In genomic region chr5:33312631-33313030, GRCh38 we compare ENCODE assay signal across 25 cellular contexts.
DNase-seq lines count a peak whose midpoint lies in the region; ATAC-seq and TF ChIP-seq lines count a peak whose summit lies in the region.
"Had no signal": no experiment of that assay in that cellular context is flagged by ENCODE, and none has a peak within 500 bp of the region (broad histone marks: within the 10 kb centered on the region; RNA-seq: fewer than 3 reads in every experiment).

No MANE protein-coding gene starts in this region.

- H3K79me2 ChIP-seq in ACC112 (ENCODE audit: control insufficient read depth, insufficient read depth, low read length, unreplicated experiment) (no peaks in the 10 kb centered on the region), PC-3 (ENCODE audit: low read length) (no peaks in the 10 kb centered on the region)

- DNase-seq in PC-3 (no peak), colonic mucosa (no peak), mesenchymal stem cell (no peak), Caco-2 (no peak), activated gamma-delta T cell treated with Interleukin-2 at 50 U/mL for 16 hours (no peak), left colon (no peak)
- no peak for DNase-seq in CD4-positive, alpha-beta memory T cell
- DNase-seq: activated CD4-positive, alpha-beta T cell treated with anti-CD3 and anti-CD28 coated beads for 48 hours; activated naive CD4-positive, alpha-beta T cell; activated T-cell treated with anti-CD3 and anti-CD28 coated beads, Interleukin-2, amount 50 U/mL, for 24 hours; DND-41; effector memory CD8-positive, alpha-beta T cell; midbrain; natural killer cell; NCI-H1436 treated with DMSO at 0.1 percent for 48 hours; NCI-H345; NCI-H748 treated with DMSO at 0.1 percent for 48 hours; occipital lobe; RPMI8226; spleen; stimulated activated CD4-positive, alpha-beta T cell treated with anti-CD3 and anti-CD28 coated beads, Interleukin-4, amount 100 ng/mL, for 1 hour; WERI-Rb-1 had no signal

- TF ChIP-seq CTCF in PC-3 (conservative IDR thresholded peaks at IDR 0.05; ENCODE audit: low read depth, low read length) (no peak), colonic mucosa (IDR thresholded peaks at IDR 0.05) (no peak), Caco-2 (IDR thresholded peaks at IDR 0.05; ENCODE audit: insufficient read depth in 1 of 2, low read depth in 1 of 2, low read length in 1 of 2, severe bottlenecking in 1 of 2, unreplicated experiment in 1 of 2) (no peak)

- H3K4me1 Mint-ChIP-seq in Caco-2 (ENCODE audit: low read depth, unreplicated experiment): peaks cover 6% of the 10 kb centered on the region
- no peaks in the 10 kb centered on the region for H3K4me1 Mint-ChIP-seq in CD4-positive, alpha-beta memory T cell
- H3K4me1 Mint-ChIP-seq: natural killer cell had no signal

- no peak overlapping the region for H4K91ac ChIP-seq in mesenchymal stem cell (ENCODE audit: low read length)

- no peaks in the 10 kb centered on the region for H3K9me3 Mint-ChIP-seq in Caco-2 (ENCODE audit: unreplicated experiment)
- H3K9me3 Mint-ChIP-seq in CD4-positive, alpha-beta memory T cell: peaks cover 0 to 8% (median 0%) of the 10 kb centered on the region in 8 donors
- H3K9me3 Mint-ChIP-seq: effector memory CD8-positive, alpha-beta T cell had no signal

- no peaks in the 10 kb centered on the region for H4K20me1 ChIP-seq in PC-3 (ENCODE audit: low read length)
- H4K20me1 ChIP-seq: BLaER1 treated with 17β-estradiol and CSF1 and Interleukin-3, amounts not matched to agents 10 nM and 100 nM had no signal

- peaks cover 12% of the 10 kb centered on the region for H3F3A ChIP-seq in PC-3 (ENCODE audit: low read length, unreplicated experiment)

- H3K4me1 ChIP-seq in ACC112 (ENCODE audit: control insufficient read depth, insufficient read depth, low read length, unreplicated experiment) (peaks cover 80% of the 10 kb centered on the region), PC-3 (ENCODE audit: insufficient read depth, low read length) (peaks cover 70% of the 10 kb centered on the region), colonic mucosa (no peaks in the 10 kb centered on the region), mesenchymal stem cell (ENCODE audit: control insufficient read depth, insufficient read depth, low read depth, low read length) (peaks cover 4% of the 10 kb centered on the region), Caco-2 (peaks cover 9% of the 10 kb centered on the region; the same call in 1 of the 2 replicates)
- H3K4me1 ChIP-seq in CD4-positive, alpha-beta memory T cell (ENCODE audit: insufficient read depth, low read length): no peaks in the 10 kb centered on the region
- H3K4me1 ChIP-seq: spleen had no signal

- H3K14ac ChIP-seq in mesenchymal stem cell (ENCODE audit: low read length in 2 of 2): no peak overlapping the region

- no peak overlapping the region for H2BK120ac ChIP-seq in mesenchymal stem cell (ENCODE audit: low read depth, low read length)

- H2AFZ ChIP-seq in ACC112 (ENCODE audit: low read length, unreplicated experiment) (peak overlapping the region; percentile 46), PC-3 (ENCODE audit: low read length) (peak overlapping the region; percentile 4; the same call in 1 of the 2 replicates), mesenchymal stem cell (ENCODE audit: low read depth, low read length) (no peak overlapping the region)

- H2BK15ac ChIP-seq in mesenchymal stem cell (ENCODE audit: low read depth, poor library complexity, severe bottlenecking): no peak overlapping the region

- H3K27ac Mint-ChIP-seq in Caco-2 (ENCODE audit: unreplicated experiment): no peak overlapping the region
- no peak overlapping the region for H3K27ac Mint-ChIP-seq in CD4-positive, alpha-beta memory T cell
- H3K27ac Mint-ChIP-seq: activated T-cell treated with anti-CD3 and anti-CD28 coated beads, Interleukin-2, amount 50 U/mL, for 24 hours; effector memory CD8-positive, alpha-beta T cell; natural killer cell; type B pancreatic cell had no signal

- H3K23ac ChIP-seq in mesenchymal stem cell (ENCODE audit: low read length in 2 of 2): no peak overlapping the region

- H3K18ac ChIP-seq in mesenchymal stem cell (ENCODE audit: low read depth in 1 of 2, low read length in 2 of 2): no peak overlapping the region

- ATAC-seq in PC-3 (no peak; the same call in 1 of the 2 replicates), left colon (no peak)
- ATAC-seq: effector memory CD8-positive, alpha-beta T cell; natural killer cell had no signal

- H3K36me3 ChIP-seq in ACC112 (ENCODE audit: insufficient read depth, low read length): peaks cover 4% of the 10 kb centered on the region; the same call in 1 of the 2 replicates
- peaks cover 4% of the 10 kb centered on the region; the same call in 1 of the 2 replicates for H3K36me3 ChIP-seq in PC-3 (ENCODE audit: low read depth, low read length)
- H3K36me3 ChIP-seq in colonic mucosa: no peaks in the 10 kb centered on the region
- no peaks in the 10 kb centered on the region for H3K36me3 ChIP-seq in mesenchymal stem cell (ENCODE audit: control insufficient read depth in 1 of 2, insufficient read depth in 2 of 2, low read depth in 1 of 2, low read length in 2 of 2)
- H3K36me3 ChIP-seq in Caco-2 (ENCODE audit: control insufficient read depth, insufficient read depth, low read length): no peaks in the 10 kb centered on the region
- no peaks in the 10 kb centered on the region for H3K36me3 ChIP-seq in CD4-positive, alpha-beta memory T cell (ENCODE audit: insufficient read depth, low read length)
- H3K36me3 ChIP-seq: BLaER1 treated with 17β-estradiol and CSF1 and Interleukin-3, amounts not matched to agents 10 nM and 100 nM; spleen; WERI-Rb-1 had no signal

- BruUV-seq in PC-3 (replicated peaks; lab: Mats Ljungman, UMichigan): TSS peak; percentile 79
- no TSS peak for BruUV-seq in Caco-2 (replicated peaks; lab: Mats Ljungman, UMichigan)

- H2AK5ac ChIP-seq in mesenchymal stem cell (ENCODE audit: low read length, severe bottlenecking): peak overlapping the region; percentile 73

- peak overlapping the region; percentile 83 for H3K9ac ChIP-seq in PC-3 (ENCODE audit: low read length)
- H3K9ac ChIP-seq in colonic mucosa (ENCODE audit: low read depth in 2 of 2, low read length in 2 of 2): no peak overlapping the region
- peak overlapping the region; percentile 77 for H3K9ac ChIP-seq in mesenchymal stem cell (ENCODE audit: low read length)
- H3K9ac ChIP-seq: BLaER1 treated with 17β-estradiol and CSF1 and Interleukin-3, amounts not matched to agents 10 nM and 100 nM had no signal

- H3K4me3 ChIP-seq in ACC112 (ENCODE audit: low read depth, low read length) (peak overlapping the region; percentile 13; the same call in 1 of the 2 replicates), PC-3 (ENCODE audit: low read length) (peak overlapping the region; percentile 7; the same call in 1 of the 2 replicates), colonic mucosa (no peak overlapping the region), mesenchymal stem cell (ENCODE audit: insufficient read depth in 1 of 2, low read depth in 1 of 2, low read length in 2 of 2) (no peak overlapping the region), Caco-2 (ENCODE audit: low read depth, low read length) (no peak overlapping the region)
- H3K4me3 ChIP-seq in CD4-positive, alpha-beta memory T cell (ENCODE audit: low read length in 2 of 2): no peak overlapping the region
- H3K4me3 ChIP-seq: BLaER1 treated with 17β-estradiol and CSF1 and Interleukin-3, amounts not matched to agents 10 nM and 100 nM; spleen had no signal

- H4K8ac ChIP-seq in mesenchymal stem cell (ENCODE audit: low read length): no peak overlapping the region

- H3K27me3 Mint-ChIP-seq in Caco-2 (ENCODE audit: insufficient read depth, unreplicated experiment): peaks cover 2% of the 10 kb centered on the region
- H3K27me3 Mint-ChIP-seq in CD4-positive, alpha-beta memory T cell: peaks cover 2% of the 10 kb centered on the region in 2 donors
- H3K27me3 Mint-ChIP-seq: activated T-cell treated with anti-CD3 and anti-CD28 coated beads, Interleukin-2, amount 50 U/mL, for 24 hours; effector memory CD8-positive, alpha-beta T cell had no signal

- H2BK5ac ChIP-seq in mesenchymal stem cell (ENCODE audit: low read depth, low read length, poor library complexity, severe bottlenecking): no peak overlapping the region

- H3K4me2 ChIP-seq in PC-3 (ENCODE audit: low read length) (peak overlapping the region; percentile 65), mesenchymal stem cell (ENCODE audit: low read length, poor library complexity, severe bottlenecking) (no peak overlapping the region)

- H3K79me1 ChIP-seq in mesenchymal stem cell (replicated peaks; ENCODE audit: low read length, poor library complexity, severe bottlenecking): no peaks in the 10 kb centered on the region

- no peak overlapping the region for H2BK12ac ChIP-seq in mesenchymal stem cell (ENCODE audit: low read length in 2 of 2)

- H3K9me2 ChIP-seq in PC-3 (replicated peaks; ENCODE audit: low read length): no peaks in the 10 kb centered on the region

- H3K9me3 ChIP-seq in PC-3 (ENCODE audit: low read length) (no peaks in the 10 kb centered on the region), colonic mucosa (no peaks in the 10 kb centered on the region), mesenchymal stem cell (ENCODE audit: control insufficient read depth, low read length) (no peaks in the 10 kb centered on the region), Caco-2 (no peaks in the 10 kb centered on the region)
- H3K9me3 ChIP-seq in CD4-positive, alpha-beta memory T cell (ENCODE audit: control insufficient read depth in 1 of 2, low read length in 2 of 2): no peaks in the 10 kb centered on the region
- H3K9me3 ChIP-seq: spleen had no signal

- 100% methylated on average over 1 of the region's 1 CpG for WGBS in mesenchymal stem cell

- H3K36me3 Mint-ChIP-seq in Caco-2 (ENCODE audit: insufficient read depth, unreplicated experiment): no peaks in the 10 kb centered on the region
- H3K36me3 Mint-ChIP-seq in CD4-positive, alpha-beta memory T cell: no peaks in the 10 kb centered on the region
- H3K36me3 Mint-ChIP-seq: natural killer cell, type B pancreatic cell had no signal

- POLR2A ChIA-PET in PC-3 (lab: Charles Lee; ENCODE audit: unreplicated experiment): interaction anchor here (0.6 to 0.9 kb wide), 5 partner anchors 67 to 733 kb away, joined by 3 to 5 read pairs (median 4); partner anchors contain the start of gene TARS1
- POLR2A ChIA-PET in Caco-2 (lab: Charles Lee): no interaction called here
- POLR2A ChIA-PET in CD4-positive, alpha-beta memory T cell (lab: Charles Lee; ENCODE audit: partially characterized antibody): no interaction called here

- no peak overlapping the region for H3K4me3 Mint-ChIP-seq in Caco-2 (ENCODE audit: unreplicated experiment)
- no peak overlapping the region for H3K4me3 Mint-ChIP-seq in CD4-positive, alpha-beta memory T cell
- H3K4me3 Mint-ChIP-seq: activated T-cell treated with anti-CD3 and anti-CD28 coated beads, Interleukin-2, amount 50 U/mL, for 24 hours; effector memory CD8-positive, alpha-beta T cell; natural killer cell; type B pancreatic cell had no signal

- no peak overlapping the region for H3K4ac ChIP-seq in mesenchymal stem cell (ENCODE audit: low read depth in 1 of 2, low read length in 2 of 2)

- CTCF ChIA-PET in PC-3 (lab: Charles Lee) (interaction anchor here (0.6 to 0.7 kb wide), 2 partner anchors 110 to 123 kb away, joined by 3 read pairs; no protein-coding TSS in a partner anchor), Caco-2 (lab: Charles Lee) (no interaction called here)
- CTCF ChIA-PET in CD4-positive, alpha-beta memory T cell (lab: Charles Lee; ENCODE audit: partially characterized antibody): no interaction called here

- intact Hi-C loops in PC-3 (cut with micrococcal nuclease): loop anchor here (5.0 to 10.0 kb wide), 2 partner anchors 40 to 268 kb away; no protein-coding TSS in a partner anchor
- intact Hi-C loops in colonic mucosa (cut with DNase I): no loop called here
- intact Hi-C loops in Caco-2 (cut with micrococcal nuclease; ENCODE audit: unreplicated experiment): no loop called here
- intact Hi-C loops in left colon (cut with DNase I, micrococcal nuclease): no loop called here
- intact Hi-C loops in CD4-positive, alpha-beta memory T cell (cut with micrococcal nuclease): no loop called here

- H3K27me3 ChIP-seq in ACC112 (ENCODE audit: insufficient read depth, low read length) (no peaks in the 10 kb centered on the region), PC-3 (ENCODE audit: low read length) (no peaks in the 10 kb centered on the region), colonic mucosa (no peaks in the 10 kb centered on the region), mesenchymal stem cell (ENCODE audit: control insufficient read depth in 1 of 2, insufficient read depth in 1 of 2, low read length in 2 of 2) (no peaks in the 10 kb centered on the region), Caco-2 (replicated peaks; ENCODE audit: control insufficient read depth, insufficient read depth, low read length) (no peaks in the 10 kb centered on the region)
- no peaks in the 10 kb centered on the region for H3K27me3 ChIP-seq in CD4-positive, alpha-beta memory T cell (ENCODE audit: insufficient read depth, low read length)
- H3K27me3 ChIP-seq: BLaER1 treated with 17β-estradiol and CSF1 and Interleukin-3, amounts not matched to agents 10 nM and 100 nM; spleen had no signal

- H3K27ac ChIP-seq in ACC112 (ENCODE audit: low read depth, low read length) (peak overlapping the region; percentile 100), PC-3 (ENCODE audit: low read length) (peak overlapping the region; percentile 96), colonic mucosa (peak overlapping the region; percentile 45), mesenchymal stem cell (ENCODE audit: low read length, poor library complexity, severe bottlenecking) (peak overlapping the region; percentile 17)
- H3K27ac ChIP-seq in CD4-positive, alpha-beta memory T cell (ENCODE audit: low read depth, low read length): no peak overlapping the region
- H3K27ac ChIP-seq: BLaER1 treated with 17β-estradiol and CSF1 and Interleukin-3, amounts not matched to agents 10 nM and 100 nM; spleen; WERI-Rb-1 had no signal

Comparison
In these comparisons a context has a peak if more than half of its experiments do, and no peak if none do; other contexts are left out.
1. H3K4me3 ChIP-seq: peak in ACC112 (single experiment) and PC-3 (single experiment); none in colonic mucosa (single experiment), mesenchymal stem cell (0 of 2), Caco-2 (single experiment) and CD4-positive, alpha-beta memory T cell (0 of 2).
2. H3K9ac ChIP-seq: peak in PC-3 (single experiment) and mesenchymal stem cell (single experiment); none in colonic mucosa (0 of 2).